Comparison of ENCODE assay signal across 8 cellular contexts in genomic region chr2:64839844-64840243, GRCh38.
DNase-seq lines count a peak whose midpoint lies in the region; ATAC-seq, FAIRE-seq and TF ChIP-seq lines count a peak whose summit lies in the region.

No MANE protein-coding gene starts in this region.

- H3K4me1 ChIP-seq in esophagus squamous epithelium, result peaks cover 19 to 60% (median 35%) of the 10 kb centered on the region in 3 donors

- FAIRE-seq in GM12892 (lab: Jason Lieb, UNC), result peak; percentile 87

- 70 to 79% methylated on average over 5 to 6 of the region's 6 CpGs for WGBS in esophagus squamous epithelium, 2 donors

- no peak overlapping the region for H3K4me3 ChIP-seq in HL-60 (replicated peaks; ENCODE audit: insufficient read depth, low read length)
- H3K4me3 ChIP-seq in esophagus squamous epithelium, result no peak overlapping the region

- TF ChIP-seq POLR2A in GM12892 (IDR thresholded peaks at IDR 0.05; ENCODE audit: low read depth, low read length), result peak; percentile 56; the same call in 1 of the 2 replicates
- TF ChIP-seq POLR2A in esophagus squamous epithelium (IDR thresholded peaks at IDR 0.05), result no peak

- H3K27ac ChIP-seq in HL-60 (replicated peaks), result peak overlapping the region; percentile 98
- H3K27ac ChIP-seq in esophagus squamous epithelium, result peak overlapping the region; percentile 79 to 87 (median 84)

- intact Hi-C loops in esophagus squamous epithelium (cut with DNase I), result no loop called here

- peak; percentile 62 for DNase-seq in GM12892 (ENCODE audit: insufficient read length)
- DNase-seq in HL-60 (ENCODE audit: low read depth in 1 of 2, low spot score in 1 of 2), result peak in 1 of 2 experiments; percentile 81
- DNase-seq in esophagus squamous epithelium (lab: John Stamatoyannopoulos, UW), result no peak
- no peak for DNase-seq in stimulated activated CD8-positive, alpha-beta memory T cell treated with anti-CD3 and anti-CD28 coated beads, Interleukin-4, amount 100 ng/mL, for 48 hours
- DNase-seq in A172 (ENCODE audit: low spot score), result no peak
- no peak for DNase-seq in left lobe of liver (ENCODE audit: low spot score)
- no peak for DNase-seq in NCI-H82 (lab: John Stamatoyannopoulos, UW)

- H3K9me3 ChIP-seq in esophagus squamous epithelium, result no peaks in the 10 kb centered on the region

- no peaks in the 10 kb centered on the region for H3K27me3 ChIP-seq in HL-60 (ENCODE audit: insufficient read depth, poor library complexity, severe bottlenecking)
- no peaks in the 10 kb centered on the region for H3K27me3 ChIP-seq in esophagus squamous epithelium

- H3K36me3 ChIP-seq in esophagus squamous epithelium, result no peaks in the 10 kb centered on the region

- ATAC-seq in GM21447 (IDR thresholded peaks at IDR 0.05; ENCODE audit: unreplicated experiment) (peak; percentile 80), left lobe of liver (no peak)

- TF ChIP-seq CTCF in HL-60 (IDR thresholded peaks at IDR 0.05; ENCODE audit: insufficient read depth, low read length), result no peak
- TF ChIP-seq CTCF in esophagus squamous epithelium (IDR thresholded peaks at IDR 0.05), result no peak
